ENCODE assay signal across 20 cellular contexts in the genomic region with DNA sequence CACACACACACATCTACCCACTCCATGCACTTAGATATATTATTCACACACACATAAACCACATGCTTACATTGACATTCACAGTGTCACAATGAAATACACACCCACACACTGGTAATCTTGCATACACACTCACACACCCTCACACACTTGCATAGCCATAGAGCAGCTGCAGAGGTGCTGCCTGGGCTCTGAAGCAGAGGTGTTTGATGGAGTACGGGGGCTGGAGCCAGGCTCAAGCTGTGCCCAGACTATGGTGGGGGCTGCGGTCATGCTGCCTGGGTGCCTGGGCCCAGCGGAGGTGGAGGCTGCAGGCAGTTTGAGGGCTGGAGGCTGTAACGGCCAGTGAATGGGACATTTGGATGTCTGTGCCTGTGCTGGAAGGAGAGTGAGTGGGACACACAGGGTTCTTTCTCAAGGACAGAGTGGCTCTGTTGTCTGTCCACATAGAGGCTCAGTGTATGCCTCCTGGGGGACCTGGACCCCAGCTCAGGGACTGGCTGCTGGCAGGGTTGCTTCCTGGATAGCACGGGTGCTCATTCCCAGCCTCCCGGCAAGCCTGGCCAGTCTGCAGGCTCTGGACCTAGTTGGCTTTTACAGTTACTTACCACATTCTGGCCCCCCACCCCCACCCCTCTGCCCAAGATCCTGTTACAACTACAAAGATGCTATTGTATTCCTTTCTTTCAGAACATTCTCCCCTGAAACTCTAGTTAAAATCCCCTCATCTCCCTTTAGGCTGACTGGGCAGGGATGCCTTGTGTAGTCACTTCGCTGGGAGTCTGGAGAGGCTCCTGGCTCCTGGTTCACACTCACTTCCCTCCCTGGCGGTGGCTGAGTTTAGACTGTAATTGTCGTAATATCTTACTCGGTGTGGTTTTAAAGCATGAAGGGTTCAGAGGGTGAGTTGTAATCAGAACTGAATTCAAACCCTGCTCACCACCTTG. TPM values are rescaled to one million over a fixed set of nuclear protein-coding genes. Genes with fewer than 3 reads are reported as not detected.
DNase-seq lines count a peak whose midpoint lies in the region; ATAC-seq, FAIRE-seq and TF ChIP-seq lines count a peak whose summit lies in the region.
"Had no signal": no experiment of that assay in that cellular context is flagged by ENCODE, and none has a peak within 500 bp of the region (broad histone marks: within the 10 kb centered on the region; RNA-seq: fewer than 3 reads in every experiment).

No MANE protein-coding gene starts in this region.

- CTCF ChIA-PET in Caco-2 (lab: Charles Lee): no interaction called here

- H3K27ac Mint-ChIP-seq in nephron (peak overlapping the region in 2 of 3 experiments; percentile 8 to 13), Caco-2 (ENCODE audit: unreplicated experiment) (no peak overlapping the region)
- H3K27ac Mint-ChIP-seq: activated CD4-positive, alpha-beta T cell treated with anti-CD3 and anti-CD28 coated beads, Interleukin-2, amount 10 ng/mL, durations not matched to agents 7 days and 5 days had no signal

- H3K9me3 ChIP-seq in ectodermal cell (ENCODE audit: control insufficient read depth, low read length) (no peaks in the 10 kb centered on the region), Caco-2 (no peaks in the 10 kb centered on the region)
- H3K9me3 ChIP-seq: ascending aorta, neutrophil had no signal

- H3K27me3 ChIP-seq in ectodermal cell (ENCODE audit: control insufficient read depth, insufficient read depth, low read length, poor library complexity, severe bottlenecking): no peaks in the 10 kb centered on the region
- no peaks in the 10 kb centered on the region for H3K27me3 ChIP-seq in Caco-2 (replicated peaks; ENCODE audit: control insufficient read depth, insufficient read depth, low read length)
- H3K27me3 ChIP-seq: ascending aorta, neutrophil had no signal

- intact Hi-C loops in Right ventricle myocardium inferior (cut with DNase I): no loop called here
- intact Hi-C loops in cardiac septum (cut with DNase I): no loop called here
- intact Hi-C loops in Caco-2 (cut with micrococcal nuclease; ENCODE audit: unreplicated experiment): no loop called here

- H3K4me3 Mint-ChIP-seq in nephron: no peak overlapping the region
- no peak overlapping the region for H3K4me3 Mint-ChIP-seq in activated T-cell treated with anti-CD3 and anti-CD28 coated beads, Interleukin-2, amount 50 U/mL, for 4 hours
- no peak overlapping the region for H3K4me3 Mint-ChIP-seq in Caco-2 (ENCODE audit: unreplicated experiment)
- H3K4me3 Mint-ChIP-seq: activated CD4-positive, alpha-beta T cell treated with anti-CD3 and anti-CD28 coated beads, Interleukin-2, amount 10 ng/mL, durations not matched to agents 7 days and 5 days had no signal

- peak; percentile 64 for ATAC-seq in Right ventricle myocardium inferior
- no peak for ATAC-seq in activated T-cell treated with anti-CD3 and anti-CD28 coated beads, Interleukin-2, amount 50 U/mL, for 4 hours
- ATAC-seq: GM12878 had no signal

- H3K27me3 Mint-ChIP-seq in nephron (ENCODE audit: low read depth) (peaks cover 27% of the 10 kb centered on the region), Caco-2 (ENCODE audit: insufficient read depth, unreplicated experiment) (peaks cover 19% of the 10 kb centered on the region)
- no peaks in the 10 kb centered on the region for H3K27me3 Mint-ChIP-seq in activated T-cell treated with anti-CD3 and anti-CD28 coated beads, Interleukin-2, amount 50 U/mL, for 4 hours (ENCODE audit: low read depth)
- H3K27me3 Mint-ChIP-seq: activated CD4-positive, alpha-beta T cell treated with anti-CD3 and anti-CD28 coated beads, Interleukin-2, amount 10 ng/mL, durations not matched to agents 7 days and 5 days had no signal

- H3K36me3 Mint-ChIP-seq in nephron (ENCODE audit: low read depth) (no peaks in the 10 kb centered on the region), Caco-2 (ENCODE audit: insufficient read depth, unreplicated experiment) (no peaks in the 10 kb centered on the region)
- H3K36me3 Mint-ChIP-seq in activated T-cell treated with anti-CD3 and anti-CD28 coated beads, Interleukin-2, amount 50 U/mL, for 4 hours (ENCODE audit: insufficient read depth): no peaks in the 10 kb centered on the region

- H3K4me3 ChIP-seq in ectodermal cell (ENCODE audit: insufficient read depth, low read depth, low read length) (no peak overlapping the region), Caco-2 (ENCODE audit: low read depth, low read length) (no peak overlapping the region)
- H3K4me3 ChIP-seq: ascending aorta, GM12878, SK-N-MC had no signal

- H3K27ac ChIP-seq in ectodermal cell (ENCODE audit: insufficient read depth, low read depth, low read length, poor library complexity, severe bottlenecking): peak overlapping the region; percentile 60
- H3K27ac ChIP-seq: ascending aorta, neutrophil, SK-N-MC had no signal

- H3K36me3 ChIP-seq in ectodermal cell (ENCODE audit: control insufficient read depth, insufficient read depth, low read length): no peaks in the 10 kb centered on the region
- H3K36me3 ChIP-seq in Caco-2 (ENCODE audit: control insufficient read depth, insufficient read depth, low read length): no peaks in the 10 kb centered on the region
- H3K36me3 ChIP-seq: ascending aorta, neutrophil had no signal

- peaks cover 6% of the 10 kb centered on the region for H3K4me1 Mint-ChIP-seq in nephron
- no peaks in the 10 kb centered on the region for H3K4me1 Mint-ChIP-seq in activated T-cell treated with anti-CD3 and anti-CD28 coated beads, Interleukin-2, amount 50 U/mL, for 4 hours (ENCODE audit: low read depth)
- no peaks in the 10 kb centered on the region for H3K4me1 Mint-ChIP-seq in Caco-2 (ENCODE audit: low read depth, unreplicated experiment)
- H3K4me1 Mint-ChIP-seq: activated CD4-positive, alpha-beta T cell treated with anti-CD3 and anti-CD28 coated beads, Interleukin-2, amount 10 ng/mL, durations not matched to agents 7 days and 5 days had no signal

- no TSS peak for BruUV-seq in Caco-2 (replicated peaks; lab: Mats Ljungman, UMichigan)

- TF ChIP-seq CTCF in nephron (IDR thresholded peaks at IDR 0.05; ENCODE audit: unreplicated experiment in 3 of 3) (no peak), Caco-2 (IDR thresholded peaks at IDR 0.05; ENCODE audit: insufficient read depth in 1 of 2, low read depth in 1 of 2, low read length in 1 of 2, severe bottlenecking in 1 of 2, unreplicated experiment in 1 of 2) (no peak)

- WGBS in ectodermal cell, 2 experiments: 62 to 66% methylated on average over 10 of the region's 10 CpGs

- FAIRE-seq in urothelium cell line (lab: Jason Lieb, UNC): no peak
- FAIRE-seq: A204.1, GM12878, small intestine had no signal

- no peaks in the 10 kb centered on the region for H3K9me3 Mint-ChIP-seq in nephron
- no peaks in the 10 kb centered on the region for H3K9me3 Mint-ChIP-seq in activated T-cell treated with anti-CD3 and anti-CD28 coated beads, Interleukin-2, amount 50 U/mL, for 4 hours
- H3K9me3 Mint-ChIP-seq in Caco-2 (ENCODE audit: unreplicated experiment): no peaks in the 10 kb centered on the region
- H3K9me3 Mint-ChIP-seq: activated CD4-positive, alpha-beta T cell treated with anti-CD3 and anti-CD28 coated beads, Interleukin-2, amount 10 ng/mL, durations not matched to agents 7 days and 5 days had no signal

- H3K4me1 ChIP-seq in ectodermal cell (ENCODE audit: control insufficient read depth, insufficient read depth, low read length) (peaks cover 23% of the 10 kb centered on the region), Caco-2 (no peaks in the 10 kb centered on the region)

- DNase-seq in Right ventricle myocardium inferior (ENCODE audit: missing footprints) (no peak), cardiac septum (ENCODE audit: low spot score) (no peak), urothelium cell line (ENCODE audit: low spot score) (peak; percentile 23), Caco-2 (no peak)
- no peak for DNase-seq in activated T-cell treated with anti-CD3 and anti-CD28 coated beads, Interleukin-2, amount 50 U/mL, for 4 hours
- no peak for DNase-seq in stimulated activated CD8-positive, alpha-beta memory T cell treated with anti-CD3 and anti-CD28 coated beads, Interleukin-4, amount 100 ng/mL, for 48 hours
- DNase-seq: activated CD4-positive, alpha-beta T cell treated with anti-CD3 and anti-CD28 coated beads, Interleukin-2, amount 10 ng/mL, durations not matched to agents 7 days and 5 days; effector CD4-positive, alpha-beta T cell; NCI-H345; small intestine; stimulated activated naive CD4-positive, alpha-beta T cell treated with Interleukin-2 at 50 U/mL for 16 hours had no signal

- POLR2A ChIA-PET in Caco-2 (lab: Charles Lee): no interaction called here

RNA-seq across cellular contexts. Expression of a gene that starts 12.5 kb away (rescaled TPM):
- 0.92 TPM for total RNA-seq in Right ventricle myocardium inferior
- total RNA-seq in cardiac septum: 0.16 TPM
- 5.7 TPM for polyA plus RNA-seq in ectodermal cell (2013, experiment 1 of 4)
- polyA plus RNA-seq in ectodermal cell (2013, experiment 2 of 4): 6.0 TPM
- polyA plus RNA-seq in ectodermal cell (2013, experiment 3 of 4): 6.7 TPM
- 4.9 TPM for polyA plus RNA-seq in ectodermal cell (2013, experiment 4 of 4)
- total RNA-seq in activated T-cell treated with anti-CD3 and anti-CD28 coated beads, Interleukin-2, amount 50 U/mL, for 4 hours: not detected
- 0.16 TPM in 1 of 2 replicates, not detected in the other for total RNA-seq in Caco-2 (2022)
- total RNA-seq: activated CD4-positive, alpha-beta T cell treated with anti-CD3 and anti-CD28 coated beads, Interleukin-2, amount 10 ng/mL, durations not matched to agents 7 days and 5 days; lung microvascular endothelial cell; OCI-LY7 had no signal
- polyA plus RNA-seq: GM12878 had no signal
